1 cellular context compared by ENCODE assay signal in genomic region chr7:55188590-55189446, GRCh38.
TF ChIP-seq lines count a peak whose summit lies in the region.

No MANE protein-coding gene starts in this region.

TF ChIP-seq in HepG2, 621 proteins besides CTCF, POLR2A, EP300 and RAD21 (continued from another document and continues in another):
- TF ChIP-seq THRA (CRISPR knock-in tag; IDR thresholded peaks at IDR 0.05; ENCODE audit: borderline replicate concordance) (no peak; the same call in 1 of the 2 replicates), ZNF18 (CRISPR knock-in tag; IDR thresholded peaks at IDR 0.05; ENCODE audit: insufficient replicate concordance) (peak; percentile 57), ZNF160 (CRISPR knock-in tag; IDR thresholded peaks at IDR 0.05) (no peak), ZBTB7B (CRISPR knock-in tag; IDR thresholded peaks at IDR 0.05) (peak; percentile 77), MBNL3 (CRISPR knock-in tag; conservative IDR thresholded peaks at IDR 0.05) (no peak), PLSCR1 (CRISPR knock-in tag; IDR thresholded peaks at IDR 0.05; ENCODE audit: borderline replicate concordance) (no peak), RFXAP (CRISPR knock-in tag; IDR thresholded peaks at IDR 0.05; ENCODE audit: borderline replicate concordance) (no peak; the same call in 1 of the 2 replicates), ZNF704 (CRISPR knock-in tag; IDR thresholded peaks at IDR 0.05; ENCODE audit: borderline replicate concordance) (no peak), ZNF253 (CRISPR knock-in tag; IDR thresholded peaks at IDR 0.05; ENCODE audit: borderline replicate concordance) (no peak), IRF2 (CRISPR knock-in tag; IDR thresholded peaks at IDR 0.05) (no peak), DBP (CRISPR knock-in tag; IDR thresholded peaks at IDR 0.05; ENCODE audit: not compliant biosample characterization) (no peak), TARDBP (CRISPR knock-in tag; IDR thresholded peaks at IDR 0.05) (peak; percentile 59; the same call in 1 of the 2 replicates), ZFP90 (CRISPR knock-in tag; IDR thresholded peaks at IDR 0.05; ENCODE audit: borderline replicate concordance) (no peak), KLF12 (CRISPR knock-in tag; IDR thresholded peaks at IDR 0.05; ENCODE audit: borderline replicate concordance) (no peak), PTBP1 (IDR thresholded peaks at IDR 0.05; ENCODE audit: low read depth, low read length, poor library complexity, severe bottlenecking) (no peak), ZNF263 (CRISPR knock-in tag; IDR thresholded peaks at IDR 0.05) (no peak), NFAT5 (CRISPR knock-in tag; IDR thresholded peaks at IDR 0.05) (no peak), SMYD3 (CRISPR knock-in tag; IDR thresholded peaks at IDR 0.05) (no peak), ZNF292 (CRISPR knock-in tag; IDR thresholded peaks at IDR 0.05; ENCODE audit: borderline replicate concordance, low read depth) (no peak; the same call in 1 of the 2 replicates), NR2F6 (IDR thresholded peaks at IDR 0.05) (peak; percentile 75), NR2F6 (CRISPR knock-in tag; IDR thresholded peaks at IDR 0.05) (peak; percentile 71), U2AF1 (optimal IDR thresholded peaks at IDR 0.05; ENCODE audit: low read depth, low read length) (no peak), MXD3 (CRISPR knock-in tag; IDR thresholded peaks at IDR 0.05) (peak; percentile 22; the same call in 1 of the 2 replicates)
- TF ChIP-seq, protein P1, sequence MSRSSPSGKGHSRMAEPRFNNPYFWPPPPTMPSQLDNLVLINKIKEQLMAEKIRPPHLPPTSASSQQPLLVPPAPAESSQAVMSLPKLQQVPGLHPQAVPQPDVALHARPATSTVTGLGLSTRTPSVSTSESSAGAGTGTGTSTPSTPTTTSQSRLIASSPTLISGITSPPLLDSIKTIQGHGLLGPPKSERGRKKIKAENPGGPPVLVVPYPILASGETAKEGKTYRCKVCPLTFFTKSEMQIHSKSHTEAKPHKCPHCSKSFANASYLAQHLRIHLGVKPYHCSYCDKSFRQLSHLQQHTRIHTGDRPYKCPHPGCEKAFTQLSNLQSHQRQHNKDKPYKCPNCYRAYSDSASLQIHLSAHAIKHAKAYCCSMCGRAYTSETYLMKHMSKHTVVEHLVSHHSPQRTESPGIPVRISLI (CRISPR knock-in tag; IDR thresholded peaks at IDR 0.05; ENCODE audit: borderline replicate concordance): no peak
- TF ChIP-seq, protein P2, sequence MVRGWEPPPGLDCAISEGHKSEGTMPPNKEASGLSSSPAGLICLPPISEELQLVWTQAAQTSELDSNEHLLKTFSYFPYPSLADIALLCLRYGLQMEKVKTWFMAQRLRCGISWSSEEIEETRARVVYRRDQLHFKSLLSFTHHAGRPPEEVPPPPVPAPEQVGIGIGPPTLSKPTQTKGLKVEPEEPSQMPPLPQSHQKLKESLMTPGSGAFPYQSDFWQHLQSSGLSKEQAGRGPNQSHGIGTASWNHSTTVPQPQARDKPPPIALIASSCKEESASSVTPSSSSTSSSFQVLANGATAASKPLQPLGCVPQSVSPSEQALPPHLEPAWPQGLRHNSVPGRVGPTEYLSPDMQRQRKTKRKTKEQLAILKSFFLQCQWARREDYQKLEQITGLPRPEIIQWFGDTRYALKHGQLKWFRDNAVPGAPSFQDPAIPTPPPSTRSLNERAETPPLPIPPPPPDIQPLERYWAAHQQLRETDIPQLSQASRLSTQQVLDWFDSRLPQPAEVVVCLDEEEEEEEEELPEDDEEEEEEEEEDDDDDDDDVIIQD (CRISPR knock-in tag; IDR thresholded peaks at IDR 0.05; ENCODE audit: low read depth): peak; percentile 73
- TF ChIP-seq, protein P3, sequence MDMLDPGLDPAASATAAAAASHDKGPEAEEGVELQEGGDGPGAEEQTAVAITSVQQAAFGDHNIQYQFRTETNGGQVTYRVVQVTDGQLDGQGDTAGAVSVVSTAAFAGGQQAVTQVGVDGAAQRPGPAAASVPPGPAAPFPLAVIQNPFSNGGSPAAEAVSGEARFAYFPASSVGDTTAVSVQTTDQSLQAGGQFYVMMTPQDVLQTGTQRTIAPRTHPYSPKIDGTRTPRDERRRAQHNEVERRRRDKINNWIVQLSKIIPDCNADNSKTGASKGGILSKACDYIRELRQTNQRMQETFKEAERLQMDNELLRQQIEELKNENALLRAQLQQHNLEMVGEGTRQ (IDR thresholded peaks at IDR 0.05; ENCODE audit: low read depth, low read length): no peak
- TF ChIP-seq, protein P3 (CRISPR knock-in tag; IDR thresholded peaks at IDR 0.05; ENCODE audit: borderline replicate concordance): 0 out of 2 replicates have a peak, but pooled peaks have one; percentile 26
